In the genomic region with DNA sequence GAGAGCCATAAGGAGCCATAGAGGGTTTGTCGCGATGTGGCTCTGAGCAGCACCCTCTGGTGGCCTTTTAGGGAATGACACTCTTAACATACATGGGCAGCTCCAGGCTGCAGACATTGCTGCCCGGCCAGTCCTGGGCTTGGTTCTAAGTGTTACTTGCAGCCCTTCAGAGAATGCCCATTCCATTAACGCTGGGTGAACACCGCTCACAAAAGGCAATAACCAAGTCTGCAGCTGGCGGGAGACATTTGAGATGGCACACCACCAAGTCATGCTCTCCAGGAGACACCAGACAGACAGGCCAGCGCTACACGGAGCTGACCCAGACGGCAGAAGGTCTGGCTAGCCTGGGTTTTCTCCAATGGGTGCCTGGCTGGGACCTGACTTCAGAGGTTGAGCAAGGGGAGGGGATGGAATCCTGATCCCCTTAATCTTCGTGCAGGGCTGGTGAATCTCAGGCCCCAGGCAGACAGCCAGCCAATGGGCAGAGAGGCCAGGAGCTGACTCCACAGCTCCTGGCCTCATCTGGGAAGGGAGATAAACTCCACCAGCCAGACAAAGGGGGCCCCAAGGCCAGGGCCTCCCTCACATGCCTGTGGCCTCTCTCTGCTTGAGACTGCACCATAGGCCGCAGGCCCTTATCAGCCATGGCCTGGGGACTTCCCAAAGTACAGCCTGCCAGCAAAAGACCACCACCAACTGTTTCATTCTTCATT, we compare ENCODE assay signal across 9 cellular contexts. TPM values are rescaled to one million over a fixed set of nuclear protein-coding genes. Genes with fewer than 3 reads are reported as not detected.
DNase-seq lines count a peak whose midpoint lies in the region; ATAC-seq and TF ChIP-seq lines count a peak whose summit lies in the region.
"Had no signal": no experiment of that assay in that cellular context is flagged by ENCODE, and none has a peak within 500 bp of the region (broad histone marks: within the 10 kb centered on the region; RNA-seq: fewer than 3 reads in every experiment).

No MANE protein-coding gene starts in this region.

- no peak overlapping the region for H3K27ac Mint-ChIP-seq in activated CD8-positive, alpha-beta T cell treated with anti-CD3 and anti-CD28 coated beads for 36 hours

- no peak overlapping the region for H3K9ac ChIP-seq in mesendoderm (ENCODE audit: low read length)

- no peak overlapping the region for H2BK15ac ChIP-seq in mesendoderm (replicated peaks; ENCODE audit: low read depth)

- H3K4me2 ChIP-seq in mesendoderm (ENCODE audit: low read length): no peak overlapping the region

- no peak overlapping the region for H4K8ac ChIP-seq in mesendoderm (ENCODE audit: low read depth, low read length)

- CTCF ChIA-PET in activated CD8-positive, alpha-beta T cell treated with anti-CD3 and anti-CD28 coated beads for 36 hours (lab: Charles Lee): interaction anchor here (0.6 to 6.9 kb wide), 42 partner anchors 10 to 444 kb away, joined by 3 to 76 read pairs (median 4); partner anchors contain the start of gene CRISPLD2

- H3K23ac ChIP-seq in mesendoderm (ENCODE audit: low read length): no peak overlapping the region

- no peak overlapping the region for H4K5ac ChIP-seq in mesendoderm (ENCODE audit: low read length)

- H3K9me3 Mint-ChIP-seq in activated CD8-positive, alpha-beta T cell treated with anti-CD3 and anti-CD28 coated beads for 36 hours: no peaks in the 10 kb centered on the region

- no peak overlapping the region for H2BK5ac ChIP-seq in mesendoderm (ENCODE audit: low read length)

- H3K27me3 ChIP-seq in effector memory CD4-positive, alpha-beta T cell (replicated peaks; ENCODE audit: control insufficient read depth, insufficient read depth, low read length, poor library complexity, severe bottlenecking): no peaks in the 10 kb centered on the region
- H3K27me3 ChIP-seq in mesendoderm (ENCODE audit: insufficient read depth, low read length, poor library complexity): no peaks in the 10 kb centered on the region

- H3K4me3 ChIP-seq in effector memory CD4-positive, alpha-beta T cell (ENCODE audit: insufficient read depth, low read depth, low read length, poor library complexity, severe bottlenecking): no peak overlapping the region
- H3K4me3 ChIP-seq in mesendoderm (ENCODE audit: low read length): no peak overlapping the region

- H3K56ac ChIP-seq in mesendoderm (ENCODE audit: low read length): peak overlapping the region; percentile 34

- peaks cover 2% of the 10 kb centered on the region for H3K4me1 Mint-ChIP-seq in activated CD8-positive, alpha-beta T cell treated with anti-CD3 and anti-CD28 coated beads for 36 hours (ENCODE audit: low read depth)

- H2AK5ac ChIP-seq in mesendoderm (ENCODE audit: low read length): no peak overlapping the region

- no peaks in the 10 kb centered on the region for H3K36me3 ChIP-seq in effector memory CD4-positive, alpha-beta T cell (ENCODE audit: control insufficient read depth, insufficient read depth, low read length)
- no peaks in the 10 kb centered on the region for H3K36me3 ChIP-seq in mesendoderm (ENCODE audit: control insufficient read depth, insufficient read depth, low read length)

- peak; percentile 95 for DNase-seq in ELF-1 (ENCODE audit: low read depth, low spot score)
- DNase-seq in NCI-H774 (lab: John Stamatoyannopoulos, UW): peak; percentile 42
- peak; percentile 82 for DNase-seq in activated CD8-positive, alpha-beta T cell treated with anti-CD3 and anti-CD28 coated beads for 36 hours
- DNase-seq in effector memory CD4-positive, alpha-beta T cell: peak; percentile 36 to 63 (median 44)
- DNase-seq in mesendoderm: peak; percentile 84
- peak; percentile 46 for DNase-seq in stimulated activated CD8-positive, alpha-beta memory T cell treated with anti-CD3 and anti-CD28 coated beads, Interleukin-15, amount 100 ng/mL, for 1 hour (ENCODE audit: low read depth)

- no peaks in the 10 kb centered on the region for H3K9me3 ChIP-seq in effector memory CD4-positive, alpha-beta T cell (ENCODE audit: control insufficient read depth, low read length)

- no peak overlapping the region for H2BK120ac ChIP-seq in mesendoderm (ENCODE audit: low read depth, low read length)

- intact Hi-C loops in activated CD8-positive, alpha-beta T cell treated with anti-CD3 and anti-CD28 coated beads for 36 hours (cut with micrococcal nuclease): loop anchor here (5.0 to 10.0 kb wide), 2 partner anchors 200 to 308 kb away; partner anchors contain the start of gene KLHL36

- no peak overlapping the region for H3K4ac ChIP-seq in mesendoderm (ENCODE audit: low read depth, low read length)

- no peaks in the 10 kb centered on the region for H3K36me3 Mint-ChIP-seq in activated CD8-positive, alpha-beta T cell treated with anti-CD3 and anti-CD28 coated beads for 36 hours (ENCODE audit: low read depth)

- peak; percentile 84 for TF ChIP-seq CTCF in activated CD8-positive, alpha-beta T cell treated with anti-CD3 and anti-CD28 coated beads for 36 hours (IDR thresholded peaks at IDR 0.05)

- ATAC-seq in HG03432 (IDR thresholded peaks at IDR 0.05; ENCODE audit: unreplicated experiment) (peak; percentile 64), GM19328 (IDR thresholded peaks at IDR 0.05; ENCODE audit: unreplicated experiment) (no peak)
- ATAC-seq in activated CD8-positive, alpha-beta T cell treated with anti-CD3 and anti-CD28 coated beads for 36 hours: peak; percentile 95

- H3K27me3 Mint-ChIP-seq in activated CD8-positive, alpha-beta T cell treated with anti-CD3 and anti-CD28 coated beads for 36 hours: peaks cover 3% of the 10 kb centered on the region

- no peaks in the 10 kb centered on the region for H3K79me2 ChIP-seq in mesendoderm (ENCODE audit: control insufficient read depth, insufficient read depth, low read length)

- H3K4me3 Mint-ChIP-seq in activated CD8-positive, alpha-beta T cell treated with anti-CD3 and anti-CD28 coated beads for 36 hours: no peak overlapping the region

- H3K27ac ChIP-seq in effector memory CD4-positive, alpha-beta T cell (ENCODE audit: insufficient read depth, low read length, poor library complexity, severe bottlenecking): no peak overlapping the region
- H3K27ac ChIP-seq in mesendoderm (ENCODE audit: low read depth, low read length): no peak overlapping the region
- H3K27ac ChIP-seq: epithelial cell of prostate had no signal

- no CpG with 5 or more reads among the region's 11 CpGs for WGBS in mesendoderm (ENCODE audit: extremely low coverage, insufficient coverage, low lambda C conversion rate)

- H3K18ac ChIP-seq in mesendoderm (ENCODE audit: low read length): no peak overlapping the region

- H3K79me1 ChIP-seq in mesendoderm (ENCODE audit: low read length): no peaks in the 10 kb centered on the region

- H3K4me1 ChIP-seq in effector memory CD4-positive, alpha-beta T cell (ENCODE audit: control insufficient read depth, insufficient read depth, low read length, poor library complexity, severe bottlenecking): no peaks in the 10 kb centered on the region
- no peaks in the 10 kb centered on the region for H3K4me1 ChIP-seq in mesendoderm (ENCODE audit: control insufficient read depth, low read depth, low read length)

- POLR2A ChIA-PET in activated CD8-positive, alpha-beta T cell treated with anti-CD3 and anti-CD28 coated beads for 36 hours (lab: Charles Lee): no interaction called here

RNA-seq across cellular contexts. Expression of gene ZDHHC7, which starts 58.8 kb away (rescaled TPM):
- total RNA-seq in activated CD8-positive, alpha-beta T cell treated with anti-CD3 and anti-CD28 coated beads for 36 hours: 10 to 100 TPM; 20.7 to 23.6 TPM
- 28.5 TPM for polyA plus RNA-seq in mesendoderm (2013, experiment 1 of 2)
- 27.8 TPM for polyA plus RNA-seq in mesendoderm (2013, experiment 2 of 2)

Comparison
In these comparisons a context has a peak if more than half of its experiments do, and no peak if none do; other contexts are left out.
1. DNase-seq: peak in every context shown above with its lines; median percentile 95 in ELF-1; 84 in mesendoderm; 82 in activated CD8-positive, alpha-beta T cell treated with anti-CD3 and anti-CD28 coated beads for 36 hours; 46 in stimulated activated CD8-positive, alpha-beta memory T cell treated with anti-CD3 and anti-CD28 coated beads, Interleukin-15, amount 100 ng/mL, for 1 hour; 44 in effector memory CD4-positive, alpha-beta T cell; 42 in NCI-H774.